In the genomic region with DNA sequence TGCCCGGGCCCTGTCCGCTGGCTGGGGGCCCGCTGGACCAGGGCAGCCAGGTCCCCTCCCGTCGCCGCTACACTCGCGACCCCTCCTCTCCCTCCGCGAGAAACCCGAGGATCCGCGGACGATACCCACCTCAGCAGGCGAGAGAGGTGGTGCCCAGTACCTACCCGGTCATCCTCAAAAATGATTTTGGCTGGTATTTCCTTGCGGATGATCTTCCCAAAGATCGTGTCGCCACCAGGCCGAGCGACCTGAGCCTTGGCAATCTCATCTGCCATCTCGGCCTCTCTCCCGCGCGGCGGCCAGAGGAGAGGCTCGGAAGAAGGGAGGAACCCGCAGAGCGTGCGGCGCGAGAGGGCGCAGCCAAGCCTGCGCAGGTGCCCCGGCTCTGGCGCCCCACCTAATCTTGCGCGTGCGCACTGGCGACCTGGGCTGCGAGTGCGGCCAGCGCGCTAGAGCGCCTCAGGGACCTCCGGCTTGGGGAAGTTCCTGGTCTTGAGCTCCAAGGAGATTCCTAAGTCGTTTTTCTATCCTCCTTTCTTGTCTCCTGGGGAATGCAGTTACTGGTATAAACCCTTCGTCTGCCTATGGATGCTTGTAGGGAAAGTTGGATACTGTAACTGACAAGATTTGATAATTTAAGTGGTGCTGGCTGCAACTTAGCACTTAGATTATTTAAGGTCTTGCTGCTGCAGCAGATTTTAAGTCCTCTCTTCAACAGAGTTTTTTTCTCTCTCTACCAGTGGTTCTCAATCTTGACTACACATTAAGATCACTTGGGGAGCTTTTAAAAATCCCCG, we compare ENCODE assay signal across 8 cellular contexts. TPM values are rescaled to one million over a fixed set of nuclear protein-coding genes. Genes with fewer than 3 reads are reported as not detected.
DNase-seq lines count a peak whose midpoint lies in the region; ATAC-seq and TF ChIP-seq lines count a peak whose summit lies in the region.

A gene (minus strand): TSS at position 326 of the 797 bp plus-strand sequence. CDS start 51 bp downstream, at position 275.

- H3K27me3 ChIP-seq in OCI-LY1 (ENCODE audit: insufficient read depth, low read length), result no peaks in the 10 kb centered on the region

- H3K9ac ChIP-seq in OCI-LY1 (ENCODE audit: low read length), result peak within 1 kb of the TSS; percentile 94

- peaks cover 31% of the 10 kb centered on the region for H3K4me1 ChIP-seq in OCI-LY1 (ENCODE audit: insufficient read depth, low read length, severe bottlenecking)
- peaks cover 3% of the 10 kb centered on the region for H3K4me1 ChIP-seq in mucosa of descending colon (ENCODE audit: low read depth)

- no peaks in the 10 kb centered on the region for H3K9me2 ChIP-seq in OCI-LY1 (ENCODE audit: low read depth, low read length)

- intact Hi-C loops in mucosa of descending colon (cut with DNase I, micrococcal nuclease), result loop anchor here (2.0 to 10.0 kb wide), 3 partner anchors 60 to 220 kb away; a partner anchor contains a TSS

- H4K20me1 ChIP-seq in OCI-LY1 (ENCODE audit: insufficient read depth, low read length), result no peaks in the 10 kb centered on the region

- ATAC-seq in GM21515 (IDR thresholded peaks at IDR 0.05; ENCODE audit: unreplicated experiment) (peak; percentile 83), mucosa of descending colon (peak; percentile 92)

- TF ChIP-seq CTCF in OCI-LY1 (IDR thresholded peaks at IDR 0.05; ENCODE audit: low read length) (peak; percentile 28; the same call in 1 of the 2 replicates), mucosa of descending colon (IDR thresholded peaks at IDR 0.05) (peak; percentile 10)

- H3K9me3 ChIP-seq in OCI-LY1 (ENCODE audit: low read length) (no peaks in the 10 kb centered on the region), mucosa of descending colon (no peaks in the 10 kb centered on the region)

- no peaks in the 10 kb centered on the region for H3F3A ChIP-seq in OCI-LY1 (ENCODE audit: insufficient read depth, low read length)

- H3K36me3 ChIP-seq in OCI-LY1 (ENCODE audit: insufficient read depth, low read length) (peaks cover 36% of the 10 kb centered on the region), mucosa of descending colon (ENCODE audit: low read depth) (no peaks in the 10 kb centered on the region)

- peak within 1 kb of the TSS; percentile 88 for H3K27ac ChIP-seq in OCI-LY1 (ENCODE audit: low read depth, low read length, poor library complexity, severe bottlenecking)

- DNase-seq in DMS 273 (lab: John Stamatoyannopoulos, UW; ENCODE audit: unreplicated experiment) (peak; percentile 97), HuH-7 (ENCODE audit: low spot score) (peak; percentile 90), activated T-cell treated with anti-CD3 and anti-CD28 coated beads for 1 hour (ENCODE audit: low read depth) (peak; percentile 95), epidermal melanocyte (ENCODE audit: insufficient read length, low spot score) (peak; percentile 87), mucosa of descending colon (peak; percentile 96 to 97 (median 97))
- peak; percentile 79 to 82 for DNase-seq in stimulated activated CD8-positive, alpha-beta memory T cell treated with anti-CD3 and anti-CD28 coated beads, Interleukin-4, amount 100 ng/mL, for 4 hours (ENCODE audit: low read depth in 2 of 2, low spot score in 1 of 2)

- H2AFZ ChIP-seq in OCI-LY1 (ENCODE audit: low read length), result no peak within 1 kb of the TSS

- H3K4me3 ChIP-seq in OCI-LY1 (ENCODE audit: low read depth, low read length, poor library complexity, severe bottlenecking), result peak within 1 kb of the TSS; percentile 100
- peak within 1 kb of the TSS; percentile 71 for H3K4me3 ChIP-seq in mucosa of descending colon

- peak within 1 kb of the TSS; percentile 96 for H3K4me2 ChIP-seq in OCI-LY1 (ENCODE audit: low read length)

- peaks cover 32% of the 10 kb centered on the region for H3K79me2 ChIP-seq in OCI-LY1 (ENCODE audit: insufficient read depth, low read length)

RNA-seq across cellular contexts. Expression of the gene that starts here (rescaled TPM):
- 100 to 1,000 TPM; 223 to 289 (median 275) TPM for total RNA-seq in mucosa of descending colon

Comparison
In these comparisons a context has a peak if more than half of its experiments do, and no peak if none do; other contexts are left out.
1. Peak in every context shown above with its lines: DNase-seq, ATAC-seq, H3K4me3 ChIP-seq and H3K27ac ChIP-seq.